ENCODE assay signal across 8 cellular contexts in genomic region chr20:1326031-1326930, GRCh38. TPM values are rescaled to one million over a fixed set of nuclear protein-coding genes. Genes with fewer than 3 reads are reported as not detected.
A peak's percentile ranks its signal among the peaks of the same experiment; 100 is the strongest.
DNase-seq lines count a peak whose midpoint lies in the region; TF ChIP-seq lines count a peak whose summit lies in the region.

No MANE protein-coding gene starts in this region.

- peaks cover 2% of the 10 kb centered on the region; the same call in 1 of the 2 replicates for H3K9me3 ChIP-seq in AG04450 (ENCODE audit: control insufficient read depth, insufficient read depth, low read length)
- H3K9me3 ChIP-seq in Karpas-422 (ENCODE audit: low read length) = no peaks in the 10 kb centered on the region
- no peaks in the 10 kb centered on the region for H3K9me3 ChIP-seq in effector memory CD4-positive, alpha-beta T cell (ENCODE audit: control insufficient read depth, low read length)
- H3K9me3 ChIP-seq in mucosa of rectum (ENCODE audit: control insufficient read depth in 2 of 2, low read length in 2 of 2) = no peaks in the 10 kb centered on the region

- H3K27me3 ChIP-seq in AG04450 (ENCODE audit: control insufficient read depth, insufficient read depth, low read length) = no peaks in the 10 kb centered on the region
- no peaks in the 10 kb centered on the region for H3K27me3 ChIP-seq in Karpas-422 (ENCODE audit: low read length)
- no peaks in the 10 kb centered on the region for H3K27me3 ChIP-seq in effector memory CD4-positive, alpha-beta T cell (replicated peaks; ENCODE audit: control insufficient read depth, insufficient read depth, low read length, poor library complexity, severe bottlenecking)
- H3K27me3 ChIP-seq in mucosa of rectum (ENCODE audit: control insufficient read depth in 2 of 2, insufficient read depth in 2 of 2, low read length in 2 of 2) = no peaks in the 10 kb centered on the region

- no peak for TF ChIP-seq CTCF in AG04450 (IDR thresholded peaks at IDR 0.05; ENCODE audit: low read depth, low read length)

- peaks cover 14% of the 10 kb centered on the region for H4K20me1 ChIP-seq in Karpas-422 (ENCODE audit: insufficient read depth, low read depth, low read length)

- H3K36me3 ChIP-seq in Karpas-422 (ENCODE audit: insufficient read depth, low read length) (no peaks in the 10 kb centered on the region), mucosa of rectum (ENCODE audit: control insufficient read depth in 2 of 2, insufficient read depth in 2 of 2, low read length in 2 of 2) (peaks cover 0 to 3% of the 10 kb centered on the region in 2 donors)
- no peaks in the 10 kb centered on the region for H3K36me3 ChIP-seq in effector memory CD4-positive, alpha-beta T cell (ENCODE audit: control insufficient read depth, insufficient read depth, low read length)

- peak overlapping the region; percentile 87 for H3K4me2 ChIP-seq in Karpas-422 (ENCODE audit: low read depth, low read length, poor library complexity, severe bottlenecking)

- H3K4me3 ChIP-seq in AG04450 (ENCODE audit: low read depth, low read length) = peak overlapping the region; percentile 95
- peak overlapping the region; percentile 92 for H3K4me3 ChIP-seq in Karpas-422 (ENCODE audit: low read length)
- peak overlapping the region; percentile 88 for H3K4me3 ChIP-seq in effector memory CD4-positive, alpha-beta T cell (ENCODE audit: insufficient read depth, low read depth, low read length, poor library complexity, severe bottlenecking)
- peak overlapping the region; percentile 84 to 93 for H3K4me3 ChIP-seq in mucosa of rectum (ENCODE audit: low read length in 2 of 2)

- H3K4me1 ChIP-seq in Karpas-422 (ENCODE audit: low read length) (peaks cover 31% of the 10 kb centered on the region), mucosa of rectum (ENCODE audit: control insufficient read depth in 2 of 2, insufficient read depth in 2 of 2, low read length in 2 of 2) (peaks cover 51 to 54% of the 10 kb centered on the region in 2 donors)
- peaks cover 28% of the 10 kb centered on the region for H3K4me1 ChIP-seq in effector memory CD4-positive, alpha-beta T cell (ENCODE audit: control insufficient read depth, insufficient read depth, low read length, poor library complexity, severe bottlenecking)

- POLR2A ChIA-PET in AG04450 (lab: Yijun Ruan, JAX) = interaction anchor here (0.7 to 1.7 kb wide), 6 partner anchors 8 to 140 kb away, joined by 3 to 9 read pairs (median 3); partner anchors contain the start of gene NSFL1C

- no peak for DNase-seq in AG04450 (ENCODE audit: low read depth, low spot score)
- no peak for DNase-seq in Karpas-422
- DNase-seq in effector memory CD4-positive, alpha-beta T cell = no peak
- no peak for DNase-seq in activated CD4-positive, CD25-positive, alpha-beta regulatory T cell treated with anti-CD3 and anti-CD28 coated beads, Interleukin-2, amount 50 U/mL, for 72 hours
- DNase-seq in AML-193 (lab: John Stamatoyannopoulos, UW) = no peak
- no peak for DNase-seq in NCI-H82 treated with DMSO at 0.1 percent for 48 hours (lab: John Stamatoyannopoulos, UW; ENCODE audit: unreplicated experiment)
- no peak for DNase-seq in kidney tubule cell (ENCODE audit: low spot score)

- no peaks in the 10 kb centered on the region for H3K9me2 ChIP-seq in Karpas-422 (replicated peaks; ENCODE audit: insufficient read depth, low read length)

- peaks cover 61% of the 10 kb centered on the region for H3K79me2 ChIP-seq in Karpas-422 (ENCODE audit: low read length)

- H3K27ac ChIP-seq in AG04450 (ENCODE audit: low read depth, low read length) = peak overlapping the region; percentile 100
- H3K27ac ChIP-seq in Karpas-422 (ENCODE audit: low read length) = peak overlapping the region; percentile 73
- H3K27ac ChIP-seq in effector memory CD4-positive, alpha-beta T cell (ENCODE audit: insufficient read depth, low read length, poor library complexity, severe bottlenecking) = peak overlapping the region; percentile 99
- H3K27ac ChIP-seq in mucosa of rectum (ENCODE audit: low read depth in 2 of 2, low read length in 2 of 2) = peak overlapping the region; percentile 96 to 98

- CTCF ChIA-PET in AG04450 (lab: Charles Lee) = interaction anchor here (0.6 to 1.5 kb wide), 3 partner anchors 13 to 67 kb away, joined by 3 to 5 read pairs (median 3); no protein-coding TSS in a partner anchor

- H3K9ac ChIP-seq in Karpas-422 (ENCODE audit: low read length) = peak overlapping the region; percentile 99
- H3K9ac ChIP-seq in mucosa of rectum (ENCODE audit: low read depth in 1 of 2, low read length in 2 of 2) = peak overlapping the region; percentile 90 to 100

- H2AFZ ChIP-seq in Karpas-422 (ENCODE audit: low read length) = no peak overlapping the region

RNA-seq across cellular contexts. Expression of gene SDCBP2, which starts 2.7 kb away (rescaled TPM):
- 2.0 and 2.1 TPM in 2 replicates for polyA plus RNA-seq in AG04450 (2011; rRNA removed)
- polyA minus RNA-seq in AG04450 (2011; rRNA and poly(A)+ RNA removed) = 0.48 and 0.55 TPM in 2 replicates
- total RNA-seq in Karpas-422 (2014; rRNA removed; shearing (Covaris generic); ENCODE audit: low replicate concordance) = 1.8 TPM in 1 of 2 replicates, not detected in the other
